ENCODE assay signal across 15 cellular contexts in genomic region chr5:72472666-72473422, GRCh38. TPM values are rescaled to one million over a fixed set of nuclear protein-coding genes. Genes with fewer than 3 reads are reported as not detected.
DNase-seq lines count a peak whose midpoint lies in the region; ATAC-seq and TF ChIP-seq lines count a peak whose summit lies in the region.
"Had no signal": no experiment of that assay in that cellular context is flagged by ENCODE, and none has a peak within 500 bp of the region (broad histone marks: within the 10 kb centered on the region; RNA-seq: fewer than 3 reads in every experiment).

No MANE protein-coding gene starts in this region.

- TF ChIP-seq CTCF in IMR-90 (conservative IDR thresholded peaks at IDR 0.05; ENCODE audit: low read depth, low read length) (no peak), fibroblast of the aortic adventitia (IDR thresholded peaks at IDR 0.05; ENCODE audit: insufficient read depth, low read length) (no peak), spleen (IDR thresholded peaks at IDR 0.05 in 8 of 11, conservative IDR thresholded peaks at IDR 0.05 in 3 of 11) (no peak), nephron progenitor cell (IDR thresholded peaks at IDR 0.05) (no peak)

- no peak for TF ChIP-seq POLR2A in IMR-90 (IDR thresholded peaks at IDR 0.05; ENCODE audit: low read depth, low read length)
- TF ChIP-seq POLR2A in spleen (IDR thresholded peaks at IDR 0.05), result no peak

- no peak overlapping the region for H3K14ac ChIP-seq in IMR-90 (replicated peaks; ENCODE audit: low read depth, low read length)

- peaks cover 2% of the 10 kb centered on the region; the same call in 1 of the 2 replicates for H3K9me1 ChIP-seq in IMR-90 (ENCODE audit: insufficient read depth, low read length)

- no peak overlapping the region; the same call in 1 of the 2 replicates for H2BK20ac ChIP-seq in IMR-90 (ENCODE audit: low read depth, low read length)

- H3K36me3 Mint-ChIP-seq in nephron progenitor cell (ENCODE audit: low read depth), result no peaks in the 10 kb centered on the region

- H3K4me3 ChIP-seq in IMR-90 (ENCODE audit: insufficient read depth, low read depth, low read length), result no peak overlapping the region
- H3K4me3 ChIP-seq in fibroblast of the aortic adventitia (ENCODE audit: low read depth, low read length), result no peak overlapping the region
- no peak overlapping the region for H3K4me3 ChIP-seq in spleen
- H3K4me3 ChIP-seq: ascending aorta, dorsolateral prefrontal cortex, sigmoid colon had no signal

- intact Hi-C loops in IMR-90 (cut with micrococcal nuclease) (no loop called here), spleen (cut with DNase I; ENCODE audit: low total_unique reads) (no loop called here)

- no peak overlapping the region for H3K4ac ChIP-seq in IMR-90 (ENCODE audit: low read depth, low read length)

- no peak overlapping the region for H4K5ac ChIP-seq in IMR-90 (ENCODE audit: low read depth, low read length)

- H3K23ac ChIP-seq in IMR-90 (ENCODE audit: low read depth, low read length), result no peak overlapping the region

- H3K27me3 Mint-ChIP-seq in nephron progenitor cell (ENCODE audit: low read depth, poor library complexity), result peaks cover 3% of the 10 kb centered on the region

- H2AK9ac ChIP-seq in IMR-90 (replicated peaks; ENCODE audit: low read depth, low read length, poor library complexity), result no peak overlapping the region

- no peak overlapping the region for H2AK5ac ChIP-seq in IMR-90 (ENCODE audit: low read depth, low read length)

- H2BK15ac ChIP-seq in IMR-90 (ENCODE audit: low read depth, low read length), result no peak overlapping the region

- H3K9me3 ChIP-seq in IMR-90 (ENCODE audit: control insufficient read depth, insufficient read depth, low read length) (no peaks in the 10 kb centered on the region), spleen (no peaks in the 10 kb centered on the region)
- H3K9me3 ChIP-seq: ascending aorta, Caco-2, sigmoid colon had no signal

- in situ Hi-C loops in IMR-90 (cut with MboI; ENCODE audit: low sequenced_read_pairs), result no loop called here

- no peaks in the 10 kb centered on the region for H3K9me3 Mint-ChIP-seq in nephron progenitor cell
- H3K9me3 Mint-ChIP-seq: activated T-cell treated with anti-CD3 and anti-CD28 coated beads, Interleukin-2, amount 50 U/mL, for 72 hours had no signal

- no peak for TF ChIP-seq RAD21 in IMR-90 (IDR thresholded peaks at IDR 0.05; ENCODE audit: low read length)

- dilution Hi-C loops in IMR-90 (cut with HindIII; ENCODE audit: low sequenced_read_pairs, unreplicated experiment), result no loop called here

- H2BK5ac ChIP-seq in IMR-90 (ENCODE audit: low read depth, low read length, poor library complexity, severe bottlenecking), result no peak overlapping the region

- H3K4me2 ChIP-seq in IMR-90 (ENCODE audit: low read depth, low read length), result no peak overlapping the region

- H3K9ac ChIP-seq in IMR-90 (ENCODE audit: low read depth, low read length), result no peak overlapping the region

- H4K20me1 ChIP-seq in IMR-90 (ENCODE audit: insufficient read depth, low read length), result no peaks in the 10 kb centered on the region

- WGBS in IMR-90 (ENCODE audit: extremely low coverage in 2 of 2, insufficient read length in 1 of 2), 2 experiments, result no CpG with 5 or more reads among the region's 6 CpGs
- 38 to 53% (median 40%) methylated on average over 6 of the region's 6 CpGs for whole genome bisulfite sequencing in spleen, 5 donors

- H3K4me1 Mint-ChIP-seq in nephron progenitor cell, result peaks cover under 1% of the 10 kb centered on the region

- H3K27me3 ChIP-seq in IMR-90 (ENCODE audit: control insufficient read depth, insufficient read depth, low read length) (no peaks in the 10 kb centered on the region), spleen (replicated peaks in 1 of 7) (no peaks in the 10 kb centered on the region)
- H3K27me3 ChIP-seq: ascending aorta, dorsolateral prefrontal cortex, sigmoid colon had no signal

- BruUV-seq in IMR-90 (replicated peaks; lab: Mats Ljungman, UMichigan), result no TSS peak

- H3K4me3 Mint-ChIP-seq in nephron progenitor cell, result no peak overlapping the region
- H3K4me3 Mint-ChIP-seq: activated T-cell treated with anti-CD3 and anti-CD28 coated beads, Interleukin-2, amount 50 U/mL, for 72 hours had no signal

- H3K27ac Mint-ChIP-seq in nephron progenitor cell, result no peak overlapping the region
- H3K27ac Mint-ChIP-seq: activated T-cell treated with anti-CD3 and anti-CD28 coated beads, Interleukin-2, amount 50 U/mL, for 72 hours had no signal

- no peak overlapping the region for H3K56ac ChIP-seq in IMR-90 (ENCODE audit: extremely low read depth, insufficient read depth, low read length)

- DNase-seq in IMR-90, result no peak
- peak; percentile 72 for DNase-seq in SIG-M5 (lab: John Stamatoyannopoulos, UW)
- DNase-seq in fibroblast of the aortic adventitia (ENCODE audit: low read depth), result peak; percentile 31
- DNase-seq in spleen, result no peak
- no peak for DNase-seq in nephron progenitor cell
- DNase-seq in COLO829 (ENCODE audit: low spot score), result no peak
- DNase-seq in NCI-H1105 treated with DMSO at 0.1 percent for 48 hours (lab: John Stamatoyannopoulos, UW), result no peak
- DNase-seq: activated CD4-positive, alpha-beta T cell treated with anti-CD3 and anti-CD28 coated beads for 4 hours; activated T-cell treated with anti-CD3 and anti-CD28 coated beads, Interleukin-2, amount 50 U/mL, for 72 hours; Caco-2; dorsolateral prefrontal cortex; NCI-H1930; sigmoid colon had no signal

- no peak overlapping the region for H4K8ac ChIP-seq in IMR-90 (ENCODE audit: low read depth in 2 of 2, low read length in 2 of 2)

- H4K91ac ChIP-seq in IMR-90 (ENCODE audit: insufficient read depth, low read depth, low read length), result no peak overlapping the region

- CTCF ChIA-PET in IMR-90 (lab: Yijun Ruan, JAX), result interaction anchor here (0.5 kb wide), 1 partner anchor 1733 kb away, joined by 3 read pairs; no protein-coding TSS in a partner anchor

- no peak overlapping the region for H2BK120ac ChIP-seq in IMR-90 (ENCODE audit: low read depth, low read length)

- H3K18ac ChIP-seq in IMR-90 (ENCODE audit: low read depth, low read length), result no peak overlapping the region

- H2AFZ ChIP-seq in IMR-90 (replicated peaks; ENCODE audit: low read length, poor library complexity), result no peak overlapping the region

- H3K36me3 ChIP-seq in IMR-90 (ENCODE audit: control insufficient read depth, insufficient read depth, low read length) (no peaks in the 10 kb centered on the region), spleen (no peaks in the 10 kb centered on the region)
- H3K36me3 ChIP-seq: ascending aorta, sigmoid colon had no signal

- no peak overlapping the region for H3K27ac ChIP-seq in IMR-90 (ENCODE audit: insufficient read depth, low read length)
- peak overlapping the region in 5 of 8 donors; percentile 36 to 71 (median 66) for H3K27ac ChIP-seq in spleen
- H3K27ac ChIP-seq: ascending aorta, dorsolateral prefrontal cortex, sigmoid colon had no signal

- POLR2A ChIA-PET in IMR-90 (lab: Charles Lee; ENCODE audit: unreplicated experiment), result no interaction called here

- peaks cover 5% of the 10 kb centered on the region; the same call in 1 of the 2 replicates for H3K4me1 ChIP-seq in IMR-90 (ENCODE audit: control insufficient read depth, insufficient read depth, low read length)
- H3K4me1 ChIP-seq in spleen, result peaks cover 10 to 50% (median 28%) of the 10 kb centered on the region in 6 donors
- H3K4me1 ChIP-seq: Caco-2 had no signal

- ATAC-seq in IMR-90 (ENCODE audit: low read depth) (peak; percentile 14; the same call in 1 of the 2 replicates), HG02884 (IDR thresholded peaks at IDR 0.05; ENCODE audit: unreplicated experiment) (no peak)
- ATAC-seq: activated T-cell treated with anti-CD3 and anti-CD28 coated beads, Interleukin-2, amount 50 U/mL, for 72 hours had no signal

- no peaks in the 10 kb centered on the region for H3K79me1 ChIP-seq in IMR-90 (ENCODE audit: low read depth in 1 of 2, low read length in 2 of 2)

TF ChIP-seq in IMR-90, 13 proteins besides CTCF, POLR2A, EP300 and RAD21:
- TF ChIP-seq RFX5 (IDR thresholded peaks at IDR 0.05; ENCODE audit: low read depth, low read length) (no peak), MAZ (IDR thresholded peaks at IDR 0.05; ENCODE audit: borderline replicate concordance, low read depth, low read length) (no peak), CEBPB (IDR thresholded peaks at IDR 0.05; ENCODE audit: low read depth, low read length) (peak; percentile 73)

RNA-seq across cellular contexts. Expression of gene ZNF366, which starts 34.4 kb away (rescaled TPM):
- not detected in 2 replicates for total RNA-seq in IMR-90 (2012; rRNA removed)
- polyA plus RNA-seq in IMR-90 (2012; rRNA removed), result not detected in 2 replicates
- polyA plus RNA-seq in IMR-90 (2012; cell fraction: cytosol; rRNA removed), result not detected in 2 replicates
- not detected in 2 replicates for polyA plus RNA-seq in IMR-90 (2012; cell fraction: nucleus; rRNA removed; ENCODE audit: low replicate concordance)
- not detected in 2 replicates for total RNA-seq in fibroblast of the aortic adventitia (ENCODE audit: low replicate concordance)
- total RNA-seq in spleen, result 10 to 100 TPM in 5 of 7 donors, 1 to 10 TPM in 2; 8.1 to 19.8 (median 14.7) TPM
- polyA plus RNA-seq in spleen, result 1 to 10 TPM in 1 of 3 donors, under 1 TPM in 2; 0.26 to 2.3 (median 0.38) TPM
- total RNA-seq: activated T-cell treated with anti-CD3 and anti-CD28 coated beads, Interleukin-2, amount 50 U/mL, for 72 hours; Caco-2 had no signal

Comparison
In these comparisons a context has a peak if more than half of its experiments do, and no peak if none do; other contexts are left out.
1. DNase-seq: peak in SIG-M5 (single experiment) and fibroblast of the aortic adventitia (single experiment); none in IMR-90 (single experiment), spleen (single experiment), nephron progenitor cell (single experiment), COLO829 (single experiment) and NCI-H1105 treated with DMSO at 0.1 percent for 48 hours (single experiment).